ENCODE assay signal across 1 cellular context in the genomic region with DNA sequence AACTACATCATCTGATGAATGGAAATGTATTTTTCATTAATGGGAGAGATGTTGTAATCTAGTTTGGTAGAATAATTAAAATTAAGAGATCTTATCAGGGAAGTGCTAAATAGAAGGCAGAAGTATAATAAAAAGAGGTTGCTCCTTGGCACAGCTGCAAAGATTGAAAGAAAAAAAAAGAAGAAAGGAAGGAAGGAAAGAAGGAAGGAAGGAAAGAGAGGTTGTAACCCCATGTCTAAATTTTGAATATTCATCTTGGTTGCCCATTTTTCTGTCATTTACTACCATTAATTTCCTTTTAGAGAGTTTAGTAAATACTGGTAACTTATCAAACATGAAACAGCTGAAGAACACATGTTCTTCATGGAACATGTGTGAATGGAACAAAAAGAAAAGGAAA.
TF ChIP-seq lines count a peak whose summit lies in the region.

No MANE protein-coding gene starts in this region.

TF ChIP-seq in GM12878, 131 proteins besides CTCF, POLR2A, EP300 and RAD21:
- TF ChIP-seq TCF3 (IDR thresholded peaks at IDR 0.05; ENCODE audit: borderline replicate concordance, insufficient read depth, low read depth, low read length): no peak
- TF ChIP-seq KAT2A (conservative IDR thresholded peaks at IDR 0.05; ENCODE audit: control insufficient read depth, low read depth, low read length): no peak
- no peak for TF ChIP-seq TAF1 (IDR thresholded peaks at IDR 0.05; ENCODE audit: borderline replicate concordance, low read depth, low read length)
- TF ChIP-seq TCF7 (IDR thresholded peaks at IDR 0.05; ENCODE audit: borderline replicate concordance): no peak
- TF ChIP-seq, protein P1, sequence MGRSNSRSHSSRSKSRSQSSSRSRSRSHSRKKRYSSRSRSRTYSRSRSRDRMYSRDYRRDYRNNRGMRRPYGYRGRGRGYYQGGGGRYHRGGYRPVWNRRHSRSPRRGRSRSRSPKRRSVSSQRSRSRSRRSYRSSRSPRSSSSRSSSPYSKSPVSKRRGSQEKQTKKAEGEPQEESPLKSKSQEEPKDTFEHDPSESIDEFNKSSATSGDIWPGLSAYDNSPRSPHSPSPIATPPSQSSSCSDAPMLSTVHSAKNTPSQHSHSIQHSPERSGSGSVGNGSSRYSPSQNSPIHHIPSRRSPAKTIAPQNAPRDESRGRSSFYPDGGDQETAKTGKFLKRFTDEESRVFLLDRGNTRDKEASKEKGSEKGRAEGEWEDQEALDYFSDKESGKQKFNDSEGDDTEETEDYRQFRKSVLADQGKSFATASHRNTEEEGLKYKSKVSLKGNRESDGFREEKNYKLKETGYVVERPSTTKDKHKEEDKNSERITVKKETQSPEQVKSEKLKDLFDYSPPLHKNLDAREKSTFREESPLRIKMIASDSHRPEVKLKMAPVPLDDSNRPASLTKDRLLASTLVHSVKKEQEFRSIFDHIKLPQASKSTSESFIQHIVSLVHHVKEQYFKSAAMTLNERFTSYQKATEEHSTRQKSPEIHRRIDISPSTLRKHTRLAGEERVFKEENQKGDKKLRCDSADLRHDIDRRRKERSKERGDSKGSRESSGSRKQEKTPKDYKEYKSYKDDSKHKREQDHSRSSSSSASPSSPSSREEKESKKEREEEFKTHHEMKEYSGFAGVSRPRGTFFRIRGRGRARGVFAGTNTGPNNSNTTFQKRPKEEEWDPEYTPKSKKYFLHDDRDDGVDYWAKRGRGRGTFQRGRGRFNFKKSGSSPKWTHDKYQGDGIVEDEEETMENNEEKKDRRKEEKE (IDR thresholded peaks at IDR 0.05): no peak
- TF ChIP-seq KLF5 (IDR thresholded peaks at IDR 0.05; ENCODE audit: partially characterized antibody): no peak
- TF ChIP-seq CEBPB (IDR thresholded peaks at IDR 0.05; ENCODE audit: borderline replicate concordance in 1 of 2, low read depth in 2 of 2, low read length in 2 of 2): no peak
